9 cellular contexts compared by ENCODE assay signal in the genomic region with DNA sequence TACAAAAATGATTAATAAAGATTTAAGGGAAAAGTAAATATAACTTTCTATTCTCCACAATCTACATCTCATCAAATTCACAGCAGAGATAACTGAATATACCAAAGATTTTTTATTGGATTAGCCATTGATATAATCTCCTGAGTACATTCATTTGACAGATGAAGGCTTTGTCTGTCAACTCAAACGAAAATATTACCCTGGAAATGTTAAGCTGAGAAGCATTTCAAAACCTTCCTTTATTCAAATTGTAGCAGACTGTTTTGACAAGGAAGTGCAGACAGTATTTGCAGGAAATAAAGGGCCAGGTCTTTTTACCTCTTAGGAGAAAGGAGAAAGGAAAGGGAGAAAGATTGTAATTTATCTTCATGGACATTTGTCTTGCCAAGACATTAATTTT.
"Had no signal": no experiment of that assay in that cellular context is flagged by ENCODE, and none has a peak within 500 bp of the region (broad histone marks: within the 10 kb centered on the region; RNA-seq: fewer than 3 reads in every experiment).

No MANE protein-coding gene starts in this region.

- FAIRE-seq: HepG2, HTR-8/SVneo, K562 had no signal

- H3K36me3 Mint-ChIP-seq: IgD-negative memory B cell had no signal

- H3K4me2 ChIP-seq: KMS-11 had no signal

- H3K27ac Mint-ChIP-seq: IgD-negative memory B cell had no signal

- H3K9ac ChIP-seq: KMS-11 had no signal

- H3K27ac ChIP-seq: HL-60, KMS-11 had no signal

- H3K4me3 ChIP-seq: K562 had no signal

- H3K4me3 Mint-ChIP-seq: IgD-negative memory B cell had no signal

- DNase-seq: IMR-90, KBM-7, KG1 had no signal

- H3K4me1 Mint-ChIP-seq: IgD-negative memory B cell had no signal

- H3K27me3 Mint-ChIP-seq: IgD-negative memory B cell had no signal

- ATAC-seq: HepG2, K562 had no signal
